In the genomic region with DNA sequence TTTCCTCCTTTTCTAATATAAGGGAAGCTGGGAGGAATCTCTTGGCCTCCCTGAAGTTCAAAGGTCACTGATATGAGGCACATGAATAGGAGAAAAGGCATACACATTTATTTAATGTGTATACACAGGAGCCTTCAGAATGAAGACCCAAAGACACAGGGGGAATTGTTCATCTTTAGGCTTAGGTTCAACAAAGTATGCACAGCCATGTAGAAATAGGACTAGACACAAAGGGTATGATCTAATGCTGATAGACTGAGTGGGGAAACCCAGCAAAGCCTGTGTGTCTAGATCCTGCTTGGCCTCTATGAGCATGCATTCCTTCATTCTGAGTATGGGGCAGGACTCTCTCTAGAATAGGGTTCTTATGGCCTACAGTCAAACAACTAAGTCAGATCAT, we compare ENCODE assay signal across 1 cellular context.
TF ChIP-seq lines count a peak whose summit lies in the region.

No MANE protein-coding gene starts in this region.

TF ChIP-seq in GM23338, 12 proteins besides CTCF, POLR2A, EP300 and RAD21 (continued from another document):
- no peak for TF ChIP-seq ZNF462 (CRISPR knock-in tag; IDR thresholded peaks at IDR 0.05)
- TF ChIP-seq ZNF114 (CRISPR knock-in tag; IDR thresholded peaks at IDR 0.05): no peak
- no peak for TF ChIP-seq EZH2phosphoT487 (IDR thresholded peaks at IDR 0.05; ENCODE audit: unreplicated experiment)
- TF ChIP-seq STAT1 (IDR thresholded peaks at IDR 0.05; ENCODE audit: unreplicated experiment): no peak
- no peak for TF ChIP-seq CREB1 (CRISPR knock-in tag; IDR thresholded peaks at IDR 0.05; ENCODE audit: low read depth)
- no peak for TF ChIP-seq JUNB (IDR thresholded peaks at IDR 0.05; ENCODE audit: unreplicated experiment)
- no peak for TF ChIP-seq EZH2 (IDR thresholded peaks at IDR 0.05; ENCODE audit: low read depth, unreplicated experiment)
- TF ChIP-seq REST (IDR thresholded peaks at IDR 0.05; ENCODE audit: unreplicated experiment): no peak
- TF ChIP-seq, protein P1, sequence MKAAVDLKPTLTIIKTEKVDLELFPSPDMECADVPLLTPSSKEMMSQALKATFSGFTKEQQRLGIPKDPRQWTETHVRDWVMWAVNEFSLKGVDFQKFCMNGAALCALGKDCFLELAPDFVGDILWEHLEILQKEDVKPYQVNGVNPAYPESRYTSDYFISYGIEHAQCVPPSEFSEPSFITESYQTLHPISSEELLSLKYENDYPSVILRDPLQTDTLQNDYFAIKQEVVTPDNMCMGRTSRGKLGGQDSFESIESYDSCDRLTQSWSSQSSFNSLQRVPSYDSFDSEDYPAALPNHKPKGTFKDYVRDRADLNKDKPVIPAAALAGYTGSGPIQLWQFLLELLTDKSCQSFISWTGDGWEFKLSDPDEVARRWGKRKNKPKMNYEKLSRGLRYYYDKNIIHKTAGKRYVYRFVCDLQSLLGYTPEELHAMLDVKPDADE (IDR thresholded peaks at IDR 0.05): no peak
